ENCODE assay signal across 8 cellular contexts in genomic region chr2:10036095-10036879, GRCh38. TPM values are rescaled to one million over a fixed set of nuclear protein-coding genes. Genes with fewer than 3 reads are reported as not detected.
DNase-seq lines count a peak whose midpoint lies in the region; TF ChIP-seq lines count a peak whose summit lies in the region.

No MANE protein-coding gene starts in this region.

- no peak overlapping the region for H4K8ac ChIP-seq in mesendoderm (ENCODE audit: low read depth, low read length)

- no peak overlapping the region for H2AK5ac ChIP-seq in mesendoderm (ENCODE audit: low read length)

- H3K27ac Mint-ChIP-seq in activated T-helper 2 cell treated with anti-CD3 and anti-CD28 coated beads, Interferon-gamma antibody, Interleukin-2, Interleukin-4, amounts not matched to agents 10 μg/mL and 5 μg/mL and 100 μg/mL, durations not matched to agents 14 hours and 24 hours and 36 hours, result no peak overlapping the region

- no peak overlapping the region for H3K18ac ChIP-seq in mesendoderm (ENCODE audit: low read length)

- no peak overlapping the region for H3K56ac ChIP-seq in mesendoderm (ENCODE audit: low read length)

- no peaks in the 10 kb centered on the region for H3K9me3 Mint-ChIP-seq in activated T-helper 2 cell treated with anti-CD3 and anti-CD28 coated beads, Interferon-gamma antibody, Interleukin-2, Interleukin-4, amounts not matched to agents 10 μg/mL and 5 μg/mL and 100 μg/mL, durations not matched to agents 14 hours and 24 hours and 36 hours

- no peak overlapping the region for H3K4me3 ChIP-seq in foreskin fibroblast (ENCODE audit: low read depth in 1 of 2, low read length in 2 of 2)
- H3K4me3 ChIP-seq in ovary, result no peak overlapping the region
- no peak overlapping the region for H3K4me3 ChIP-seq in mesendoderm (ENCODE audit: low read length)

- no peak overlapping the region for H3K27ac ChIP-seq in ovary
- no peak overlapping the region for H3K27ac ChIP-seq in mesendoderm (ENCODE audit: low read depth, low read length)

- no peak overlapping the region for H3K4me3 Mint-ChIP-seq in activated T-helper 2 cell treated with anti-CD3 and anti-CD28 coated beads, Interferon-gamma antibody, Interleukin-2, Interleukin-4, amounts not matched to agents 10 μg/mL and 5 μg/mL and 100 μg/mL, durations not matched to agents 14 hours and 24 hours and 36 hours (ENCODE audit: low read depth)

- H3K27me3 ChIP-seq in ovary (no peaks in the 10 kb centered on the region), mesendoderm (ENCODE audit: insufficient read depth, low read length, poor library complexity) (no peaks in the 10 kb centered on the region)

- no peaks in the 10 kb centered on the region for H3K79me1 ChIP-seq in mesendoderm (ENCODE audit: low read length)

- H2BK15ac ChIP-seq in mesendoderm (replicated peaks; ENCODE audit: low read depth), result no peak overlapping the region

- no peak overlapping the region for H3K4ac ChIP-seq in mesendoderm (ENCODE audit: low read depth, low read length)

- intact Hi-C loops in ovary (cut with DNase I), result no loop called here
- intact Hi-C loops in activated T-helper 2 cell treated with anti-CD3 and anti-CD28 coated beads, Interferon-gamma antibody, Interleukin-2, Interleukin-4, amounts not matched to agents 10 μg/mL and 5 μg/mL and 100 μg/mL, durations not matched to agents 14 hours and 24 hours and 36 hours (cut with micrococcal nuclease), result no loop called here

- peaks cover 11% of the 10 kb centered on the region for H3K27me3 Mint-ChIP-seq in activated T-helper 2 cell treated with anti-CD3 and anti-CD28 coated beads, Interferon-gamma antibody, Interleukin-2, Interleukin-4, amounts not matched to agents 10 μg/mL and 5 μg/mL and 100 μg/mL, durations not matched to agents 14 hours and 24 hours and 36 hours (ENCODE audit: low read depth)

- H3K4me1 ChIP-seq in ovary (ENCODE audit: insufficient read depth), result peaks cover 21% of the 10 kb centered on the region
- H3K4me1 ChIP-seq in mesendoderm (ENCODE audit: control insufficient read depth, low read depth, low read length), result no peaks in the 10 kb centered on the region

- TF ChIP-seq CTCF in foreskin fibroblast (IDR thresholded peaks at IDR 0.05; ENCODE audit: low read depth, low read length) (peak; percentile 54), ovary (IDR thresholded peaks at IDR 0.05) (peak in 1 of 3 donors; percentile 24)

- H2BK120ac ChIP-seq in mesendoderm (ENCODE audit: low read depth, low read length), result no peak overlapping the region

- H3K79me2 ChIP-seq in mesendoderm (ENCODE audit: control insufficient read depth, insufficient read depth, low read length), result no peaks in the 10 kb centered on the region

- H3K36me3 ChIP-seq in ovary, result no peaks in the 10 kb centered on the region
- no peaks in the 10 kb centered on the region for H3K36me3 ChIP-seq in mesendoderm (ENCODE audit: control insufficient read depth, insufficient read depth, low read length)

- WGBS in ovary, 3 donors, result 42 to 54% (median 45%) methylated on average over 14 of the region's 14 CpGs
- WGBS in mesendoderm (ENCODE audit: extremely low coverage, insufficient coverage, low lambda C conversion rate), result no CpG with 5 or more reads among the region's 14 CpGs

- DNase-seq in NCI-H82 (lab: John Stamatoyannopoulos, UW), result peak; percentile 29
- no peak for DNase-seq in NCI-H82 treated with DMSO at 0.1 percent for 48 hours (lab: John Stamatoyannopoulos, UW; ENCODE audit: unreplicated experiment)
- peak; percentile 58 for DNase-seq in LHCN-M2 (ENCODE audit: low read depth)
- peak; percentile 81 for DNase-seq in activated effector memory CD4-positive, alpha-beta T cell treated with anti-CD3 and anti-CD28 coated beads, Interleukin-2, amount 50 U/mL, for 16 hours
- peak; percentile 64 to 78 for DNase-seq in foreskin fibroblast
- DNase-seq in ovary, result peak in 4 of 5 donors; percentile 58 to 69 (median 61)
- no peak for DNase-seq in activated T-helper 2 cell treated with anti-CD3 and anti-CD28 coated beads, Interferon-gamma antibody, Interleukin-2, Interleukin-4, amounts not matched to agents 10 μg/mL and 5 μg/mL and 100 μg/mL, durations not matched to agents 14 hours and 24 hours and 36 hours (ENCODE audit: low spot score)
- no peak for DNase-seq in mesendoderm

- no peaks in the 10 kb centered on the region for H3K36me3 Mint-ChIP-seq in activated T-helper 2 cell treated with anti-CD3 and anti-CD28 coated beads, Interferon-gamma antibody, Interleukin-2, Interleukin-4, amounts not matched to agents 10 μg/mL and 5 μg/mL and 100 μg/mL, durations not matched to agents 14 hours and 24 hours and 36 hours (ENCODE audit: low read depth)

- H3K9me3 ChIP-seq in ovary, result no peaks in the 10 kb centered on the region

- TF ChIP-seq POLR2A in ovary (IDR thresholded peaks at IDR 0.05), result no peak

- no peak overlapping the region for H3K23ac ChIP-seq in mesendoderm (ENCODE audit: low read length)

- H4K5ac ChIP-seq in mesendoderm (ENCODE audit: low read length), result no peak overlapping the region

- no peak for TF ChIP-seq EP300 in ovary (IDR thresholded peaks at IDR 0.05)

- H3K9ac ChIP-seq in mesendoderm (ENCODE audit: low read length), result no peak overlapping the region

- H3K4me1 Mint-ChIP-seq in activated T-helper 2 cell treated with anti-CD3 and anti-CD28 coated beads, Interferon-gamma antibody, Interleukin-2, Interleukin-4, amounts not matched to agents 10 μg/mL and 5 μg/mL and 100 μg/mL, durations not matched to agents 14 hours and 24 hours and 36 hours (ENCODE audit: low read depth), result no peaks in the 10 kb centered on the region

- no peak overlapping the region for H3K4me2 ChIP-seq in mesendoderm (ENCODE audit: low read length)

- no peak overlapping the region for H2BK5ac ChIP-seq in mesendoderm (ENCODE audit: low read length)

RNA-seq across cellular contexts. Expression of gene KLF11, which starts 7.1 kb away (rescaled TPM):
- total RNA-seq in LHCN-M2 (2014; rRNA removed), result 3.1 and 3.3 TPM in 2 replicates
- 3.7 TPM for polyA plus RNA-seq in LHCN-M2 (2012)
- 10 to 100 TPM; 21.6 to 45.3 (median 31.4) TPM for total RNA-seq in ovary
- 10 to 100 TPM; 22.8 to 41.8 TPM for polyA plus RNA-seq in ovary
- 7.9 and 9.2 TPM in 2 replicates for total RNA-seq in activated T-helper 2 cell treated with anti-CD3 and anti-CD28 coated beads, Interferon-gamma antibody, Interleukin-2, Interleukin-4, amounts not matched to agents 10 μg/mL and 5 μg/mL and 100 μg/mL, durations not matched to agents 14 hours and 24 hours and 36 hours
- 5.2 TPM for polyA plus RNA-seq in mesendoderm (2013, experiment 1 of 2)
- polyA plus RNA-seq in mesendoderm (2013, experiment 2 of 2), result 5.3 TPM

RNA-seq across cellular contexts. Expression of gene CYS1, which starts 43.9 kb away (rescaled TPM):
- total RNA-seq in LHCN-M2 (2014; rRNA removed) (0.13 TPM in 1 of 2 replicates, not detected in the other), ovary (10 to 100 TPM in 6 of 7 donors, 1 to 10 TPM in 1; 8.8 to 21.5 (median 13.0) TPM)
- polyA plus RNA-seq in LHCN-M2 (2012), result 0.35 TPM
- 1 to 10 TPM; 5.9 to 9.0 TPM for polyA plus RNA-seq in ovary
- total RNA-seq in activated T-helper 2 cell treated with anti-CD3 and anti-CD28 coated beads, Interferon-gamma antibody, Interleukin-2, Interleukin-4, amounts not matched to agents 10 μg/mL and 5 μg/mL and 100 μg/mL, durations not matched to agents 14 hours and 24 hours and 36 hours, result 0.78 and 0.89 TPM in 2 replicates
- 0.08 TPM for polyA plus RNA-seq in mesendoderm (2013, experiment 1 of 2)
- 0.06 TPM for polyA plus RNA-seq in mesendoderm (2013, experiment 2 of 2)

Comparison
In these comparisons a context has a peak if more than half of its experiments do, and no peak if none do; other contexts are left out.
1. DNase-seq: peak in NCI-H82 (single experiment), LHCN-M2 (single experiment), activated effector memory CD4-positive, alpha-beta T cell treated with anti-CD3 and anti-CD28 coated beads, Interleukin-2, amount 50 U/mL, for 16 hours (single experiment), foreskin fibroblast (2 of 2) and ovary (4 of 5); none in NCI-H82 treated with DMSO at 0.1 percent for 48 hours (single experiment), activated T-helper 2 cell treated with anti-CD3 and anti-CD28 coated beads, Interferon-gamma antibody, Interleukin-2, Interleukin-4, amounts not matched to agents 10 μg/mL and 5 μg/mL and 100 μg/mL, durations not matched to agents 14 hours and 24 hours and 36 hours (single experiment) and mesendoderm (single experiment).